Comparison of ENCODE assay signal across 8 cellular contexts in genomic region chr2:165203689-165204559, GRCh38. TPM values are rescaled to one million over a fixed set of nuclear protein-coding genes. Genes with fewer than 3 reads are reported as not detected.
A peak's percentile ranks its signal among the peaks of the same experiment; 100 is the strongest.
DNase-seq lines count a peak whose midpoint lies in the region; TF ChIP-seq lines count a peak whose summit lies in the region.

SCN3A (minus strand) TSS chr2:165204050; CDS start chr2:165176394, 27,656 bp downstream.

- DNase-seq in stimulated activated CD4-positive, alpha-beta T cell treated with anti-CD3 and anti-CD28 coated beads, Interleukin-15, amount 100 ng/mL, for 24 hours: peak; percentile 8
- no peak for DNase-seq in stimulated activated CD4-positive, alpha-beta T cell treated with anti-CD3 and anti-CD28 coated beads, Interleukin-4, amount 100 ng/mL, for 4 hours
- DNase-seq in HCEC 1CT (peak; percentile 48), MV-4-11 (lab: John Stamatoyannopoulos, UW) (peak; percentile 2), SHP77 treated with DMSO at 0.1 percent for 48 hours (lab: John Stamatoyannopoulos, UW) (peak; percentile 48), fibroblast of mammary gland (ENCODE audit: low read depth) (peak; percentile 43), occipital lobe (lab: John Stamatoyannopoulos, UW) (no peak), ureter (ENCODE audit: low spot score) (no peak)

- no peak within 1 kb of the TSS for H3K4me3 ChIP-seq in fibroblast of mammary gland (ENCODE audit: control insufficient read depth, low read depth, low read length)

- TF ChIP-seq CTCF in fibroblast of mammary gland (conservative IDR thresholded peaks at IDR 0.05; ENCODE audit: control insufficient read depth, insufficient read depth, low read depth, low read length): peak; percentile 75

RNA-seq across cellular contexts. Expression of gene SCN3A, which starts in this region (rescaled TPM):
- total RNA-seq in occipital lobe: 315 TPM
- 0.83 TPM for total RNA-seq in ureter

Comparison
In these comparisons a context has a peak if more than half of its experiments do, and no peak if none do; other contexts are left out.
1. RNA of gene SCN3A (total RNA-seq): 315 TPM in occipital lobe (single experiment); 0.83 TPM in ureter (single experiment); every median in the first group is over 100 times any median in the second.
2. DNase-seq: peak in stimulated activated CD4-positive, alpha-beta T cell treated with anti-CD3 and anti-CD28 coated beads, Interleukin-15, amount 100 ng/mL, for 24 hours (single experiment), HCEC 1CT (single experiment), MV-4-11 (single experiment), SHP77 treated with DMSO at 0.1 percent for 48 hours (single experiment) and fibroblast of mammary gland (single experiment); none in stimulated activated CD4-positive, alpha-beta T cell treated with anti-CD3 and anti-CD28 coated beads, Interleukin-4, amount 100 ng/mL, for 4 hours (0 of 2), occipital lobe (single experiment) and ureter (single experiment).